In the genomic region with DNA sequence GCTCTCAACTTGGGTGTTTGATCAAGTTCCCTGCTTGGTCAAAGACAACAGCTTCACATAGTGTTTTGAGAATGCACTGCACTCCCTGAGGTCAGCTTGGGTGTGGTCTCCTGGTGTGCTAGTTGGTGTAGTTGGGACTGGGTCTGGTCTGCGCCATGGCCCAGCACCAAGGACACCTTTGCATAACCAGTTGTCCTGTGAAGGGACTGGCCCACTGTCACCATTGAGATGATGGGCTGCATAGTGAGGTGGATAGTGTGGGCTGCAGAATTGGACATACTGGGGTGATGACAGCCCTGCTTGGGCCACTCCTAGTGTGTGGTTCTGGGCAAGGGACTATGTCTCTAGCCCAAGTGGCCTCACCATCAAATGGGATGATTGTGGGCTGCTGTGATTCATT, we compare ENCODE assay signal across 1 cellular context.
TF ChIP-seq lines count a peak whose summit lies in the region.

No MANE protein-coding gene starts in this region.

TF ChIP-seq in GM12878, 131 proteins besides CTCF, POLR2A, EP300 and RAD21:
- TF ChIP-seq, protein P1, sequence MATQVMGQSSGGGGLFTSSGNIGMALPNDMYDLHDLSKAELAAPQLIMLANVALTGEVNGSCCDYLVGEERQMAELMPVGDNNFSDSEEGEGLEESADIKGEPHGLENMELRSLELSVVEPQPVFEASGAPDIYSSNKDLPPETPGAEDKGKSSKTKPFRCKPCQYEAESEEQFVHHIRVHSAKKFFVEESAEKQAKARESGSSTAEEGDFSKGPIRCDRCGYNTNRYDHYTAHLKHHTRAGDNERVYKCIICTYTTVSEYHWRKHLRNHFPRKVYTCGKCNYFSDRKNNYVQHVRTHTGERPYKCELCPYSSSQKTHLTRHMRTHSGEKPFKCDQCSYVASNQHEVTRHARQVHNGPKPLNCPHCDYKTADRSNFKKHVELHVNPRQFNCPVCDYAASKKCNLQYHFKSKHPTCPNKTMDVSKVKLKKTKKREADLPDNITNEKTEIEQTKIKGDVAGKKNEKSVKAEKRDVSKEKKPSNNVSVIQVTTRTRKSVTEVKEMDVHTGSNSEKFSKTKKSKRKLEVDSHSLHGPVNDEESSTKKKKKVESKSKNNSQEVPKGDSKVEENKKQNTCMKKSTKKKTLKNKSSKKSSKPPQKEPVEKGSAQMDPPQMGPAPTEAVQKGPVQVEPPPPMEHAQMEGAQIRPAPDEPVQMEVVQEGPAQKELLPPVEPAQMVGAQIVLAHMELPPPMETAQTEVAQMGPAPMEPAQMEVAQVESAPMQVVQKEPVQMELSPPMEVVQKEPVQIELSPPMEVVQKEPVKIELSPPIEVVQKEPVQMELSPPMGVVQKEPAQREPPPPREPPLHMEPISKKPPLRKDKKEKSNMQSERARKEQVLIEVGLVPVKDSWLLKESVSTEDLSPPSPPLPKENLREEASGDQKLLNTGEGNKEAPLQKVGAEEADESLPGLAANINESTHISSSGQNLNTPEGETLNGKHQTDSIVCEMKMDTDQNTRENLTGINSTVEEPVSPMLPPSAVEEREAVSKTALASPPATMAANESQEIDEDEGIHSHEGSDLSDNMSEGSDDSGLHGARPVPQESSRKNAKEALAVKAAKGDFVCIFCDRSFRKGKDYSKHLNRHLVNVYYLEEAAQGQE (IDR thresholded peaks at IDR 0.05; ENCODE audit: low read depth, low read length): no peak
- TF ChIP-seq, protein P2, sequence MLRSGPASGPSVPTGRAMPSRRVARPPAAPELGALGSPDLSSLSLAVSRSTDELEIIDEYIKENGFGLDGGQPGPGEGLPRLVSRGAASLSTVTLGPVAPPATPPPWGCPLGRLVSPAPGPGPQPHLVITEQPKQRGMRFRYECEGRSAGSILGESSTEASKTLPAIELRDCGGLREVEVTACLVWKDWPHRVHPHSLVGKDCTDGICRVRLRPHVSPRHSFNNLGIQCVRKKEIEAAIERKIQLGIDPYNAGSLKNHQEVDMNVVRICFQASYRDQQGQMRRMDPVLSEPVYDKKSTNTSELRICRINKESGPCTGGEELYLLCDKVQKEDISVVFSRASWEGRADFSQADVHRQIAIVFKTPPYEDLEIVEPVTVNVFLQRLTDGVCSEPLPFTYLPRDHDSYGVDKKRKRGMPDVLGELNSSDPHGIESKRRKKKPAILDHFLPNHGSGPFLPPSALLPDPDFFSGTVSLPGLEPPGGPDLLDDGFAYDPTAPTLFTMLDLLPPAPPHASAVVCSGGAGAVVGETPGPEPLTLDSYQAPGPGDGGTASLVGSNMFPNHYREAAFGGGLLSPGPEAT (IDR thresholded peaks at IDR 0.05; ENCODE audit: low read depth): no peak
- no peak for TF ChIP-seq DPF2 (IDR thresholded peaks at IDR 0.05)
- TF ChIP-seq SIN3A (IDR thresholded peaks at IDR 0.05; ENCODE audit: low read depth, low read length): no peak
- no peak for TF ChIP-seq SUZ12 (IDR thresholded peaks at IDR 0.05; ENCODE audit: unreplicated experiment)
- no peak for TF ChIP-seq SREBF2 (IDR thresholded peaks at IDR 0.05; ENCODE audit: low read length)
- TF ChIP-seq POLR2AphosphoS5 (IDR thresholded peaks at IDR 0.05; ENCODE audit: low read length): peak; percentile 18; the same call in 1 of the 2 replicates
- no peak for TF ChIP-seq TCF7 (IDR thresholded peaks at IDR 0.05; ENCODE audit: borderline replicate concordance)
- no peak for TF ChIP-seq CBX3 (IDR thresholded peaks at IDR 0.05; ENCODE audit: borderline replicate concordance, low read depth)
- peak; percentile 4; the same call in 1 of the 2 replicates for TF ChIP-seq SMAD5 (IDR thresholded peaks at IDR 0.05; ENCODE audit: low read depth)
- no peak for TF ChIP-seq FOS (IDR thresholded peaks at IDR 0.05; ENCODE audit: borderline replicate concordance, extremely low read depth, insufficient read length)
- no peak for TF ChIP-seq TCF12 (IDR thresholded peaks at IDR 0.05; ENCODE audit: low read depth, low read length)
- TF ChIP-seq LARP7 (IDR thresholded peaks at IDR 0.05): no peak
- no peak for TF ChIP-seq TCF3 (IDR thresholded peaks at IDR 0.05; ENCODE audit: borderline replicate concordance, insufficient read depth, low read depth, low read length)
- peak; percentile 45; the same call in 1 of the 2 replicates for TF ChIP-seq POLR2AphosphoS2 (IDR thresholded peaks at IDR 0.05; ENCODE audit: low read depth, low read length)
- no peak for TF ChIP-seq BCL11A (IDR thresholded peaks at IDR 0.05; ENCODE audit: low read depth, low read length)
- no peak for TF ChIP-seq BACH1 (IDR thresholded peaks at IDR 0.05; ENCODE audit: borderline replicate concordance)
- TF ChIP-seq STAT1 (conservative IDR thresholded peaks at IDR 0.05): no peak
- no peak for TF ChIP-seq YY1 (IDR thresholded peaks at IDR 0.05; ENCODE audit: low read depth, low read length)
TF ChIP-seq in GM12878: peak in this region for 3.
